1 cellular context compared by ENCODE assay signal in the genomic region with DNA sequence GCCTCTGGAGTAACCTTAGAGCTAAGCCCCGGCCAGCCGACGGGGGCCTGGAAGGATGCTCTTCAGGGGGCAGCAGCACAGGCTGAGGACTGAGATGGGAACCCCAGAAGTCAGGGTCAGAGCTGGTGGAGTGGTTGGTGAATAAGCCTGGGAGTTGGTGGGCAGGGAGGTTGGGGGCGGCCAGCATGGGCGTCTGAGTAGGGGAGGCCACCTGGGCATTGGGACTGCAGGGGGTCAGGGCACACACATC.
TF ChIP-seq lines count a peak whose summit lies in the region.

No MANE protein-coding gene starts in this region.

TF ChIP-seq in IMR-90, 13 proteins besides CTCF, POLR2A, EP300 and RAD21:
- TF ChIP-seq ELK1 (IDR thresholded peaks at IDR 0.05; ENCODE audit: borderline replicate concordance, low read depth, low read length), result no peak
- TF ChIP-seq CEBPB (IDR thresholded peaks at IDR 0.05; ENCODE audit: low read depth, low read length), result no peak
- TF ChIP-seq CHD1 (IDR thresholded peaks at IDR 0.05; ENCODE audit: low read depth, low read length), result no peak
- no peak for TF ChIP-seq BHLHE40 (IDR thresholded peaks at IDR 0.05; ENCODE audit: low read depth, low read length)
- no peak for TF ChIP-seq FOS (IDR thresholded peaks at IDR 0.05; ENCODE audit: low read depth, low read length)
- no peak for TF ChIP-seq MAZ (IDR thresholded peaks at IDR 0.05; ENCODE audit: borderline replicate concordance, low read depth, low read length)
- no peak for TF ChIP-seq MXI1 (IDR thresholded peaks at IDR 0.05; ENCODE audit: borderline replicate concordance, low read depth, low read length)
